35 cellular contexts compared by ENCODE assay signal in genomic region chr1:177940682-177941081, GRCh38. TPM values are rescaled to one million over a fixed set of nuclear protein-coding genes. Genes with fewer than 3 reads are reported as not detected.
"Had no signal": no experiment of that assay in that cellular context is flagged by ENCODE, and none has a peak within 500 bp of the region (broad histone marks: within the 10 kb centered on the region; RNA-seq: fewer than 3 reads in every experiment).

No MANE protein-coding gene starts in this region.

- FAIRE-seq: astrocyte, TTC549 had no signal

- DNase-seq: activated B cell treated with CpG ODN at 0.5 μM for 24 hours; activated CD4-positive, alpha-beta memory T cell treated with anti-CD3 and anti-CD28 coated beads for 36 hours; activated CD4-positive, alpha-beta T cell treated with anti-CD3 and anti-CD28 coated beads for 48 hours; activated CD4-positive, alpha-beta T cell treated with anti-CD3 and anti-CD28 coated beads, Interleukin-2, amount 50 U/mL, for 1 hour; activated CD4-positive, alpha-beta T cell treated with anti-CD3 and anti-CD28 coated beads, Interleukin-2, amount 50 U/mL, for 4 hours; activated CD4-positive, CD25-positive, alpha-beta regulatory T cell treated with anti-CD3 and anti-CD28 coated beads, Interleukin-2, amount 50 U/mL, for 72 hours; activated CD8-positive, alpha-beta memory T cell treated with anti-CD3 and anti-CD28 coated beads, Interleukin-2, amount 50 U/mL, for 4 hours; activated CD8-positive, alpha-beta T cell treated with anti-CD3 and anti-CD28 coated beads for 36 hours; activated effector memory CD4-positive, alpha-beta T cell treated with anti-CD3 and anti-CD28 coated beads, Interleukin-2, amount 50 U/mL, for 16 hours; activated gamma-delta T cell treated with Interleukin-2 at 50 U/mL for 16 hours; activated naive CD4-positive, alpha-beta T cell; activated naive CD4-positive, alpha-beta T cell treated with anti-CD3 and anti-CD28 coated beads for 36 hours; activated naive CD4-positive, alpha-beta T cell treated with anti-CD3 and anti-CD28 coated beads, Interleukin-2, amount 50 U/mL, for 16 hours; activated naive CD8-positive, alpha-beta T cell treated with anti-CD3 and anti-CD28 coated beads for 36 hours; activated T-cell treated with anti-CD3 and anti-CD28 coated beads for 4 hours; activated T-cell treated with anti-CD3 and anti-CD28 coated beads, Interleukin-2, amount 50 U/mL, for 1 hour; activated T-cell treated with anti-CD3 and anti-CD28 coated beads, Interleukin-2, amount 50 U/mL, for 4 hours; activated T-cell treated with anti-CD3 and anti-CD28 coated beads, Interleukin-2, amount 50 U/mL, for 72 hours; adrenal gland; amniotic stem cell; aorta; body of pancreas; brain microvascular endothelial cell; central memory CD4-positive, alpha-beta T cell; T-helper 1 cell; T-helper 2 cell; T-helper 9 cell had no signal

- H3K27ac ChIP-seq: adrenal gland, body of pancreas, brain microvascular endothelial cell, breast epithelium, VCaP had no signal

- H3K27me3 ChIP-seq: adrenal gland, body of pancreas, brain microvascular endothelial cell, breast epithelium had no signal

- H3K36me3 ChIP-seq: adrenal gland, brain microvascular endothelial cell, breast epithelium had no signal

- H3K9me3 ChIP-seq: adrenal gland, body of pancreas, breast epithelium had no signal

- H3K4me1 ChIP-seq: adrenal gland, body of pancreas, breast epithelium had no signal

- ATAC-seq: activated CD8-positive, alpha-beta T cell treated with anti-CD3 and anti-CD28 coated beads for 36 hours; activated naive CD4-positive, alpha-beta T cell treated with anti-CD3 and anti-CD28 coated beads, Interleukin-2, amount 50 U/mL, for 72 hours; activated T-cell treated with anti-CD3 and anti-CD28 coated beads, Interleukin-2, amount 50 U/mL, for 4 hours; activated T-cell treated with anti-CD3 and anti-CD28 coated beads, Interleukin-2, amount 50 U/mL, for 72 hours; activated T-helper 17 cell treated with anti-CD3 and anti-CD28 coated beads, Interleukin-2, amount 50 U/mL, for 72 hours; body of pancreas had no signal

- H3K4me3 ChIP-seq: adrenal gland, body of pancreas, breast epithelium had no signal

RNA-seq across cellular contexts. Expression of gene SEC16B, which starts 29.2 kb away (rescaled TPM):
- total RNA-seq: activated B cell treated with CpG ODN at 0.5 μM for 24 hours; activated CD4-positive, alpha-beta memory T cell treated with anti-CD3 and anti-CD28 coated beads for 36 hours; activated CD8-positive, alpha-beta memory T cell treated with anti-CD3 and anti-CD28 coated beads for 36 hours; activated CD8-positive, alpha-beta T cell treated with anti-CD3 and anti-CD28 coated beads for 36 hours; activated naive CD4-positive, alpha-beta T cell treated with anti-CD3 and anti-CD28 coated beads for 36 hours; activated naive CD4-positive, alpha-beta T cell treated with anti-CD3 and anti-CD28 coated beads, Interleukin-2, amount 50 U/mL, for 72 hours; activated naive CD8-positive, alpha-beta T cell treated with anti-CD3 and anti-CD28 coated beads for 36 hours; activated T-cell treated with anti-CD3 and anti-CD28 coated beads, Interleukin-2, amount 50 U/mL, for 4 hours; activated T-cell treated with anti-CD3 and anti-CD28 coated beads, Interleukin-2, amount 50 U/mL, for 72 hours; activated T-helper 1 cell treated with anti-CD3 and anti-CD28 coated beads, Interleukin-12 subunit alpha, Interleukin-12 subunit beta, Interleukin-2, Interleukin-4 antibody, amounts not matched to agents 30 ng/mL and 10 ng/mL and 1 ng/mL, durations not matched to agents 14 hours and 24 hours and 36 hours; activated T-helper 17 cell treated with anti-CD3 and anti-CD28 coated beads, Interleukin-2, amount 50 U/mL, for 72 hours had no signal
